Comparison of ENCODE assay signal across 12 cellular contexts in the genomic region with DNA sequence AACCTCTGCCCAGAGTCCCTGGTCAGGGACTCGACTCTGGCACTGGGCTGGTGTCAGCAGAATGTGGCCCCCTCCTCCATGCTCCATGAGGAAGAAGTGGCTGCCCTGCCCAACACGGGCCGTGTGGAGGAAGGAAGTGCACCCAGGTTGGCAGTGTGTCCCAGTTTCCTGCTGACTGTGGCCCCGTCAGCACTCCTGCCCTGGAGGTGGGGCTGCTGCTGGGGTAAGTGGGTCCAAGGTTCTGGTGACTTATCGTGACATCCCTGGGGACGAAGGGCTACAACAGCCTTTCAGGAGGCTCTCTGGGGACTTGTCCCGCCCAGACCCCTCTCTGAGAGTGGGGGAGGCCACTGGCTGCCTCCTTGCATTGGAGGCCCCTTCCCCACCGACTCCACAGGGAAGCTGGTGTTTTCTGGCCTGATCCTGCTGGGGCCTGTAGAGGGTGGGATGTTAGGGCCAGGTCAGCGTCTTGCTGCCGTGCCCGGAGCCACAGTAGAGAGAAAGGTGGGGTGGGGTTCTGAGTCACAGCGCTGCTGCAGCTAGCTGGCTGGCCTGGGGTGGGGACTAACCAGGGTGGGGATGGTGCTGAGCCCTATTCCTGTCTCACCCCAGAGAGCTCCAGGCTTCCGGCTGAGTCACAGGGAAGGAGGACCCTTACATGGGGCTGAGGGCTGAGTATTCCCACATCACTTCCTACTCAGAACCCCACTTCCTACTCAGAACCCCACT. TPM values are rescaled to one million over a fixed set of nuclear protein-coding genes. Genes with fewer than 3 reads are reported as not detected.
DNase-seq lines count a peak whose midpoint lies in the region; ATAC-seq, FAIRE-seq and TF ChIP-seq lines count a peak whose summit lies in the region.
"Had no signal": no experiment of that assay in that cellular context is flagged by ENCODE, and none has a peak within 500 bp of the region (broad histone marks: within the 10 kb centered on the region; RNA-seq: fewer than 3 reads in every experiment).

No MANE protein-coding gene starts in this region.

- in situ Hi-C loops in mammary epithelial cell (cut with MboI; ENCODE audit: low sequenced_read_pairs in 2 of 2) = no loop called here

- BruUV-seq in mammary epithelial cell (replicated peaks; lab: Mats Ljungman, UMichigan) = TSS peak; percentile 65

- H3K4me1 ChIP-seq in mammary epithelial cell (ENCODE audit: insufficient read depth, low read length) (peaks cover 50% of the 10 kb centered on the region), suprapubic skin (peaks cover 51% of the 10 kb centered on the region)

- CTCF ChIA-PET in mammary epithelial cell (lab: Charles Lee; ENCODE audit: low non-redundant PET) = interaction anchor here (0.5 to 0.7 kb wide), 2 partner anchors 22 to 104 kb away, joined by 3 to 7 read pairs; partner anchors contain the start of genes CIB1 and GDPGP1

- H3K27ac ChIP-seq in mammary epithelial cell (ENCODE audit: insufficient read depth, low read depth, low read length) (peak overlapping the region; percentile 88), suprapubic skin (peak overlapping the region; percentile 86)

- FAIRE-seq in HTR-8/SVneo (lab: Jason Lieb, UNC) = no peak

- no peak for TF ChIP-seq POLR2A in suprapubic skin (IDR thresholded peaks at IDR 0.05)

- WGBS in mammary epithelial cell (ENCODE audit: low coverage, missing lambda C conversion rate) = 11% methylated on average over 9 of the region's 13 CpGs
- no CpG with 5 or more reads among the region's 13 CpGs for WGBS in suprapubic skin

- dilution Hi-C loops in mammary epithelial cell (cut with HindIII; ENCODE audit: low sequenced_read_pairs) = no loop called here

- peak overlapping the region; percentile 11 for H2AFZ ChIP-seq in mammary epithelial cell (ENCODE audit: low read depth, low read length)

- TF ChIP-seq CTCF in mammary epithelial cell (conservative IDR thresholded peaks at IDR 0.05 in 1 of 2, IDR thresholded peaks at IDR 0.05 in 1 of 2; ENCODE audit: extremely low read depth in 1 of 2, insufficient read depth in 1 of 2, low read depth in 1 of 2, low read length in 2 of 2) = no peak
- no peak for TF ChIP-seq CTCF in suprapubic skin (IDR thresholded peaks at IDR 0.05)

- H3K4me3 ChIP-seq in mammary epithelial cell (replicated peaks in 1 of 3; ENCODE audit: insufficient read depth in 1 of 3, low read depth in 2 of 3, low read length in 3 of 3) (peak overlapping the region in 1 of 3 experiments; percentile 5), suprapubic skin (no peak overlapping the region)

- H3K27me3 ChIP-seq in mammary epithelial cell (ENCODE audit: insufficient read depth, low read length) (no peaks in the 10 kb centered on the region), suprapubic skin (no peaks in the 10 kb centered on the region)

- no peak for ATAC-seq in GM21360 (IDR thresholded peaks at IDR 0.05; ENCODE audit: unreplicated experiment)
- no peak for ATAC-seq in GM18867 (IDR thresholded peaks at IDR 0.05; ENCODE audit: unreplicated experiment)
- ATAC-seq in GM18520 (IDR thresholded peaks at IDR 0.05; ENCODE audit: unreplicated experiment) = no peak

- peak overlapping the region; percentile 65 for H3K4me2 ChIP-seq in mammary epithelial cell (ENCODE audit: insufficient read depth, low read depth, low read length)

- H3K79me2 ChIP-seq in mammary epithelial cell (ENCODE audit: insufficient read depth, low read length) = peaks cover 79% of the 10 kb centered on the region

- peak overlapping the region; percentile 63 for H3K9ac ChIP-seq in mammary epithelial cell (ENCODE audit: insufficient read depth, low read length)

- H4K20me1 ChIP-seq in mammary epithelial cell (ENCODE audit: insufficient read depth, low read length) = no peaks in the 10 kb centered on the region

- H3K9me3 ChIP-seq in mammary epithelial cell (replicated peaks; ENCODE audit: insufficient read depth, low read length) (no peaks in the 10 kb centered on the region), suprapubic skin (no peaks in the 10 kb centered on the region)

- H3K36me3 ChIP-seq in mammary epithelial cell (ENCODE audit: insufficient read depth, low read length) (peaks cover 5% of the 10 kb centered on the region), suprapubic skin (no peaks in the 10 kb centered on the region)

- peak; percentile 66 for DNase-seq in HTR-8/SVneo (ENCODE audit: insufficient read length, low spot score)
- peak; percentile 96 for DNase-seq in mammary epithelial cell
- DNase-seq in kidney tubule cell (ENCODE audit: low spot score) = peak; percentile 93
- no peak for DNase-seq in suprapubic skin (ENCODE audit: low spot score in 2 of 2)
- DNase-seq in NCI-H82 (lab: John Stamatoyannopoulos, UW) = no peak
- DNase-seq: activated CD4-positive, alpha-beta memory T cell treated with anti-CD3 and anti-CD28 coated beads for 36 hours; effector CD4-positive, alpha-beta T cell; NCI-H2107 had no signal

- no peak for TF ChIP-seq EP300 in suprapubic skin (IDR thresholded peaks at IDR 0.05)

- intact Hi-C loops in mammary epithelial cell (cut with micrococcal nuclease) = loop anchor here (1.0 to 10.0 kb wide), 4 partner anchors 9 to 317 kb away; partner anchors contain the start of genes AP3S2 and IDH2

RNA-seq across cellular contexts. Expression of gene SEMA4B, which starts 10.5 kb away (rescaled TPM):
- 100 to 1,000 TPM in 1 of 2 donors, 10 to 100 TPM in 1; 44.3 to 108 TPM for total RNA-seq in mammary epithelial cell
- polyA plus RNA-seq in mammary epithelial cell = 85.9 TPM
- 152 TPM for polyA minus RNA-seq in mammary epithelial cell
- total RNA-seq in suprapubic skin = 100 to 1,000 TPM in 2 of 4 donors, 10 to 100 TPM in 2; 81.7 to 146 (median 116) TPM

RNA-seq across cellular contexts. Expression of gene CIB1, which starts 22.1 kb away (rescaled TPM):
- total RNA-seq in mammary epithelial cell = 10 to 100 TPM; 14.8 to 74.6 TPM
- polyA plus RNA-seq in mammary epithelial cell = 115 TPM
- polyA minus RNA-seq in mammary epithelial cell = 42.4 TPM
- 10 to 100 TPM; 16.2 to 41.9 (median 29.7) TPM for total RNA-seq in suprapubic skin

RNA-seq across cellular contexts. Expression of gene GDPGP1, which starts 22.4 kb away (rescaled TPM):
- 1 to 10 TPM; 3.9 to 6.8 TPM for total RNA-seq in mammary epithelial cell
- 2.6 TPM for polyA plus RNA-seq in mammary epithelial cell
- polyA minus RNA-seq in mammary epithelial cell = 7.6 TPM
- total RNA-seq in suprapubic skin = 1 to 10 TPM; 2.2 to 3.6 (median 2.9) TPM

RNA-seq across cellular contexts. Expression of gene TTLL13, which starts 37.8 kb away (rescaled TPM):
- under 1 TPM; 0.17 to 0.21 TPM for total RNA-seq in mammary epithelial cell
- 0.02 TPM for polyA plus RNA-seq in mammary epithelial cell
- polyA minus RNA-seq in mammary epithelial cell = not detected
- under 1 TPM in 1 of 4 donors, not detected in 3; 0.21 TPM for total RNA-seq in suprapubic skin
- total RNA-seq: posterior vena cava had no signal

RNA-seq across cellular contexts. Expression of gene NGRN, which starts 53.9 kb away (rescaled TPM):
- total RNA-seq in mammary epithelial cell = 10 to 100 TPM; 55.3 to 77.2 TPM
- polyA plus RNA-seq in mammary epithelial cell = 36.4 TPM
- polyA minus RNA-seq in mammary epithelial cell = 11.9 TPM
- total RNA-seq in suprapubic skin = 10 to 100 TPM; 49.2 to 71.3 (median 61.4) TPM

Comparison
In these comparisons a context has a peak if more than half of its experiments do, and no peak if none do; other contexts are left out.
1. DNase-seq: peak in HTR-8/SVneo (single experiment), mammary epithelial cell (single experiment) and kidney tubule cell (single experiment); none in suprapubic skin (0 of 2) and NCI-H82 (single experiment).